In the genomic region with DNA sequence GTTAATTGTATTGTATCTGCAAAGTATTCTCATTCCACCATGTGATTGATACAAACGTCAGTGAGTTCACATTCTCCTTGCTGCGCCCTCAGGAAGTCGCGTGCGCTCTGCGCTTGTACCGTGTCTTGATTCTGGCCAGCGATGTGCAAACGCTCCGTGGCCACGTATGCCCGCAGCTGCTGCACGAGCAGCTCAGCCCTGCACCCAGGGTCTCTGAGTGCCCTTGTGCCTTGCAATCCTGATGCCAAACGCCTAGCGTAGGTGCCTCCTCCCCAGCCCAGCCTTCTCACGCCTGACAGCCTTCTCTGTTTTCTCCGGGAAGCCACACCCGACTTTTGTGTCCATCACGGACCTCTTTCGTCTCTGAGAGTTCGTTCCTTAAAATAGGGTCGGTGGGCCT, we compare ENCODE assay signal across 20 cellular contexts.
"Had no signal": no experiment of that assay in that cellular context is flagged by ENCODE, and none has a peak within 500 bp of the region (broad histone marks: within the 10 kb centered on the region; RNA-seq: fewer than 3 reads in every experiment).

No MANE protein-coding gene starts in this region.

- H3K36me3 ChIP-seq: pancreas, stomach, thyroid gland had no signal

- H2AFZ ChIP-seq: hepatocyte had no signal

- H3K9me3 ChIP-seq: pancreas, stomach, thyroid gland had no signal

- H3K4me2 ChIP-seq: hepatocyte, smooth muscle cell had no signal

- DNase-seq: effector CD4-positive, alpha-beta T cell; kidney; naive B cell; occipital lobe; stimulated activated CD4-positive, alpha-beta T cell treated with anti-CD3 and anti-CD28 coated beads, Interleukin-2, amount 100 ng/mL, for 24 hours; stimulated activated CD4-positive, alpha-beta T cell treated with anti-CD3 and anti-CD28 coated beads, Interleukin-4, amount 100 ng/mL, for 24 hours; stimulated activated naive CD4-positive, alpha-beta T cell treated with Interleukin-2 at 50 U/mL for 16 hours; stomach; thyroid gland; trophoblast cell had no signal

- H3K36me3 Mint-ChIP-seq: memory B cell; naive B cell; natural killer cell treated with Interleukin-12 subunit alpha and Interleukin-12 subunit beta and Interleukin-15 and Interleukin-18, amount 100 ng/mL, for 72 hours; stimulated activated effector memory CD8-positive, alpha-beta T cell treated with anti-CD3 and anti-CD28 coated beads, Interleukin-12 subunit alpha, Interleukin-12 subunit beta, amount 100 ng/mL, for 72 hours had no signal

- H3K4me1 ChIP-seq: pancreas had no signal

- H3K79me2 ChIP-seq: hepatocyte had no signal

- ATAC-seq: left lobe of liver; natural killer cell treated with Interleukin-12 subunit alpha and Interleukin-12 subunit beta and Interleukin-15 and Interleukin-18, amount 100 ng/mL, for 72 hours; pancreas; stimulated activated effector memory CD8-positive, alpha-beta T cell treated with anti-CD3 and anti-CD28 coated beads, Interleukin-12 subunit alpha, Interleukin-12 subunit beta, amount 100 ng/mL, for 72 hours had no signal

- FAIRE-seq: frontal cortex, kidney, pancreas had no signal

- H3K27ac Mint-ChIP-seq: memory B cell; natural killer cell treated with Interleukin-12 subunit alpha and Interleukin-12 subunit beta and Interleukin-15 and Interleukin-18, amount 100 ng/mL, for 72 hours; stimulated activated effector memory CD8-positive, alpha-beta T cell treated with anti-CD3 and anti-CD28 coated beads, Interleukin-12 subunit alpha, Interleukin-12 subunit beta, amount 100 ng/mL, for 72 hours had no signal

- H3K27ac ChIP-seq: dorsolateral prefrontal cortex, hepatocyte, pancreas, stomach, thyroid gland had no signal

- H3K4me3 ChIP-seq: dorsolateral prefrontal cortex, hepatocyte, lung, pancreas, smooth muscle cell, stomach, thyroid gland had no signal

- H3K4me1 Mint-ChIP-seq: memory B cell; naive B cell; stimulated activated effector memory CD8-positive, alpha-beta T cell treated with anti-CD3 and anti-CD28 coated beads, Interleukin-12 subunit alpha, Interleukin-12 subunit beta, amount 100 ng/mL, for 72 hours had no signal

- H3K9me3 Mint-ChIP-seq: memory B cell; naive B cell; natural killer cell treated with Interleukin-12 subunit alpha and Interleukin-12 subunit beta and Interleukin-15 and Interleukin-18, amount 100 ng/mL, for 72 hours; stimulated activated effector memory CD8-positive, alpha-beta T cell treated with anti-CD3 and anti-CD28 coated beads, Interleukin-12 subunit alpha, Interleukin-12 subunit beta, amount 100 ng/mL, for 72 hours had no signal

- H3K27me3 ChIP-seq: hepatocyte, pancreas, thyroid gland had no signal

- H3K4me3 Mint-ChIP-seq: memory B cell; naive B cell; natural killer cell treated with Interleukin-12 subunit alpha and Interleukin-12 subunit beta and Interleukin-15 and Interleukin-18, amount 100 ng/mL, for 72 hours; stimulated activated effector memory CD8-positive, alpha-beta T cell treated with anti-CD3 and anti-CD28 coated beads, Interleukin-12 subunit alpha, Interleukin-12 subunit beta, amount 100 ng/mL, for 72 hours had no signal
